27 cellular contexts compared by ENCODE assay signal in the genomic region with DNA sequence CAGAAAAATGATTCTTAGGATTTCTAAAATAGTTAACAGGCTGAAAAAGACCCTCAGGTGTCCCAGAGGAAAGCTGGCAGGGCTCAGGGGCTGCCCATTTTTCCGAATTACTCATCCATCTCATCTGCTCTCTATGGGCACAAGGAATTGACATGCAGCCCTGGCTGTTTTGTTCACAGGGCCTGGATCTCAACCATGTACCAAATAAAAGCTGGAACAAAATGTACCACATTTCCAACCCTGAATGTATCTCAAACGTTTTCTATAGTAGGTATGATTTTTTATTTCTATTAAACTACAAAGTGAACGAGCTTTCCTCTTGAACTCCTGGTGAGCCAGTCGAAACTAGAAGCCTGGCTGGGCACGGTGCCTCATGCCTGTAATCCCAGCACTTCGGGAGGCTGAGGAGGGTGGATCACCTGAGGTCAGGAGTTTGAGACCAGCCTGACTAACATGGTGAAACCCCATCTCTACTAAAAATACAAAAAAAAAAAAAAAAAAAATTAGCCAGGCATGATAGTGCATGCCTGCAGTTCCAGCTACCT. TPM values are rescaled to one million over a fixed set of nuclear protein-coding genes. Genes with fewer than 3 reads are reported as not detected.
A peak's percentile ranks its signal among the peaks of the same experiment; 100 is the strongest.
DNase-seq lines count a peak whose midpoint lies in the region; ATAC-seq and TF ChIP-seq lines count a peak whose summit lies in the region.
"Had no signal": no experiment of that assay in that cellular context is flagged by ENCODE, and none has a peak within 500 bp of the region (broad histone marks: within the 10 kb centered on the region; RNA-seq: fewer than 3 reads in every experiment).

No MANE protein-coding gene starts in this region.

- no peaks in the 10 kb centered on the region for H3K36me3 Mint-ChIP-seq in effector memory CD8-positive, alpha-beta T cell (ENCODE audit: insufficient read depth)
- no peaks in the 10 kb centered on the region for H3K36me3 Mint-ChIP-seq in activated T-cell treated with anti-CD3 and anti-CD28 coated beads, Interleukin-2, amount 50 U/mL, for 4 hours (ENCODE audit: insufficient read depth)
- H3K36me3 Mint-ChIP-seq: CD14-positive monocyte; CD4-positive, alpha-beta memory T cell; CD4-positive, CD25-positive, alpha-beta regulatory T cell; CD8-positive, alpha-beta memory T cell had no signal

- H3K9ac ChIP-seq in rectal smooth muscle tissue (ENCODE audit: low read length): no peak overlapping the region
- H3K9ac ChIP-seq: BLaER1 had no signal

- WGBS in esophagus muscularis mucosa: 42% methylated on average over 6 of the region's 6 CpGs
- WGBS in thyroid gland, 2 donors: 39 to 45% methylated on average over 6 of the region's 6 CpGs

- H3K4me3 ChIP-seq in esophagus muscularis mucosa (no peak overlapping the region), osteoblast (ENCODE audit: insufficient read depth, low read length) (no peak overlapping the region), rectal smooth muscle tissue (ENCODE audit: low read length) (no peak overlapping the region), thyroid gland (replicated peaks in 1 of 3) (no peak overlapping the region), H7 (ENCODE audit: insufficient read depth, low read depth, low read length) (no peak overlapping the region)
- H3K4me3 ChIP-seq: BLaER1, GM12878 had no signal

- H3K4me1 Mint-ChIP-seq in effector memory CD8-positive, alpha-beta T cell (ENCODE audit: low read depth in 2 of 2): no peaks in the 10 kb centered on the region
- no peaks in the 10 kb centered on the region for H3K4me1 Mint-ChIP-seq in activated T-cell treated with anti-CD3 and anti-CD28 coated beads, Interleukin-2, amount 50 U/mL, for 4 hours (ENCODE audit: low read depth)
- H3K4me1 Mint-ChIP-seq: CD14-positive monocyte; CD4-positive, alpha-beta memory T cell; CD4-positive, CD25-positive, alpha-beta regulatory T cell; CD8-positive, alpha-beta memory T cell had no signal

- TF ChIP-seq CTCF in esophagus muscularis mucosa (IDR thresholded peaks at IDR 0.05) (no peak), osteoblast (IDR thresholded peaks at IDR 0.05; ENCODE audit: extremely low read depth, low read depth, low read length) (no peak), thyroid gland (IDR thresholded peaks at IDR 0.05) (no peak)

- no peaks in the 10 kb centered on the region for H4K20me1 ChIP-seq in osteoblast (ENCODE audit: insufficient read depth, low read length)
- H4K20me1 ChIP-seq: BLaER1 had no signal

- ATAC-seq in effector memory CD8-positive, alpha-beta T cell (replicated peaks): no peak
- ATAC-seq in activated T-cell treated with anti-CD3 and anti-CD28 coated beads, Interleukin-2, amount 50 U/mL, for 4 hours: no peak
- ATAC-seq: GM12878 had no signal

- intact Hi-C loops in esophagus muscularis mucosa (cut with DNase I): no loop called here
- intact Hi-C loops in thyroid gland (cut with DNase I): no loop called here

- H3K36me3 ChIP-seq in esophagus muscularis mucosa (no peaks in the 10 kb centered on the region), osteoblast (ENCODE audit: insufficient read depth, low read length) (no peaks in the 10 kb centered on the region), rectal smooth muscle tissue (ENCODE audit: control insufficient read depth, insufficient read depth, low read length) (no peaks in the 10 kb centered on the region), thyroid gland (no peaks in the 10 kb centered on the region), H7 (replicated peaks; ENCODE audit: control insufficient read depth, insufficient read depth, low read length) (no peaks in the 10 kb centered on the region)
- H3K36me3 ChIP-seq: BE2C, BLaER1 had no signal

- no peaks in the 10 kb centered on the region for H3K27me3 ChIP-seq in esophagus muscularis mucosa
- H3K27me3 ChIP-seq in osteoblast (ENCODE audit: insufficient read depth, low read length): peaks cover 24% of the 10 kb centered on the region
- H3K27me3 ChIP-seq in rectal smooth muscle tissue (ENCODE audit: control insufficient read depth, insufficient read depth, low read length): peaks cover 2% of the 10 kb centered on the region
- H3K27me3 ChIP-seq in thyroid gland: no peaks in the 10 kb centered on the region
- no peaks in the 10 kb centered on the region; the same call in 1 of the 2 replicates for H3K27me3 ChIP-seq in H7 (ENCODE audit: control insufficient read depth, insufficient read depth, low read length)
- H3K27me3 ChIP-seq: BE2C, BLaER1 had no signal

- no peak for TF ChIP-seq POLR2A in esophagus muscularis mucosa (IDR thresholded peaks at IDR 0.05; ENCODE audit: low read depth)
- no peak for TF ChIP-seq POLR2A in thyroid gland (IDR thresholded peaks at IDR 0.05)

- H3K4me1 ChIP-seq in esophagus muscularis mucosa (peaks cover 0 to 31% (median 24%) of the 10 kb centered on the region in 4 donors), osteoblast (ENCODE audit: insufficient read depth, low read length) (no peaks in the 10 kb centered on the region), rectal smooth muscle tissue (ENCODE audit: control insufficient read depth, insufficient read depth, low read length) (peaks cover 4% of the 10 kb centered on the region), thyroid gland (no peaks in the 10 kb centered on the region)
- H3K4me1 ChIP-seq: BE2C, BLaER1 had no signal

- no peak overlapping the region for H3K4me2 ChIP-seq in osteoblast (ENCODE audit: insufficient read depth, low read length)
- H3K4me2 ChIP-seq: BLaER1 had no signal

- H3K79me2 ChIP-seq in osteoblast (ENCODE audit: insufficient read depth, low read length): no peaks in the 10 kb centered on the region

- H3K9me3 ChIP-seq in esophagus muscularis mucosa: no peaks in the 10 kb centered on the region
- no peaks in the 10 kb centered on the region for H3K9me3 ChIP-seq in osteoblast (ENCODE audit: low read depth, low read length)
- no peaks in the 10 kb centered on the region for H3K9me3 ChIP-seq in thyroid gland
- H3K9me3 ChIP-seq: BE2C, BLaER1 had no signal

- no peak overlapping the region for H3K27ac Mint-ChIP-seq in effector memory CD8-positive, alpha-beta T cell
- H3K27ac Mint-ChIP-seq: CD14-positive monocyte; CD4-positive, CD25-positive, alpha-beta regulatory T cell; CD8-positive, alpha-beta memory T cell had no signal

- H3K4me3 Mint-ChIP-seq in effector memory CD8-positive, alpha-beta T cell: no peak overlapping the region
- H3K4me3 Mint-ChIP-seq in activated T-cell treated with anti-CD3 and anti-CD28 coated beads, Interleukin-2, amount 50 U/mL, for 4 hours: no peak overlapping the region
- H3K4me3 Mint-ChIP-seq: CD14-positive monocyte; CD4-positive, alpha-beta memory T cell; CD4-positive, CD25-positive, alpha-beta regulatory T cell; CD8-positive, alpha-beta memory T cell had no signal

- H3K27me3 Mint-ChIP-seq in effector memory CD8-positive, alpha-beta T cell: peaks cover 69 to 71% of the 10 kb centered on the region in 2 donors
- peaks cover 45% of the 10 kb centered on the region for H3K27me3 Mint-ChIP-seq in activated T-cell treated with anti-CD3 and anti-CD28 coated beads, Interleukin-2, amount 50 U/mL, for 4 hours (ENCODE audit: low read depth)

- DNase-seq in esophagus muscularis mucosa (ENCODE audit: extremely low spot score) (no peak), osteoblast (ENCODE audit: insufficient read length, low spot score, missing footprints) (peak; percentile 29), thyroid gland (peak; percentile 27 to 38), midbrain (lab: John Stamatoyannopoulos, UW) (no peak), H7 (no peak)
- no peak for DNase-seq in effector memory CD8-positive, alpha-beta T cell
- no peak for DNase-seq in activated T-cell treated with anti-CD3 and anti-CD28 coated beads, Interleukin-2, amount 50 U/mL, for 4 hours
- DNase-seq: 8988T; ACHN; BE2C; C1 segment of cervical spinal cord; CD4-positive, alpha-beta memory T cell; CD4-positive, CD25-positive, alpha-beta regulatory T cell; CD8-positive, alpha-beta memory T cell; COR-L47; DMS 273 treated with DMSO at 0.1 percent for 48 hours; DMS153; DMS53; DMS79; DND-41; EL; GDM1 had no signal

- peak; percentile 50 for TF ChIP-seq EP300 in esophagus muscularis mucosa (IDR thresholded peaks at IDR 0.05)

- H3K9me3 Mint-ChIP-seq in effector memory CD8-positive, alpha-beta T cell: no peaks in the 10 kb centered on the region
- H3K9me3 Mint-ChIP-seq in activated T-cell treated with anti-CD3 and anti-CD28 coated beads, Interleukin-2, amount 50 U/mL, for 4 hours: no peaks in the 10 kb centered on the region
- H3K9me3 Mint-ChIP-seq: CD4-positive, alpha-beta memory T cell had no signal

- H2AFZ ChIP-seq in osteoblast (ENCODE audit: low read length): no peak overlapping the region

- H3K27ac ChIP-seq in esophagus muscularis mucosa (replicated peaks in 1 of 4): peak overlapping the region; percentile 63 to 77 (median 70)
- H3K27ac ChIP-seq in osteoblast (ENCODE audit: low read depth, low read length): no peak overlapping the region
- H3K27ac ChIP-seq in rectal smooth muscle tissue (ENCODE audit: low read depth, low read length): peak overlapping the region; percentile 8
- no peak overlapping the region for H3K27ac ChIP-seq in thyroid gland
- H3K27ac ChIP-seq: BLaER1 had no signal

RNA-seq across cellular contexts. Expression of gene RASD2, which starts 43.8 kb away (rescaled TPM):
- total RNA-seq in esophagus muscularis mucosa: 10 to 100 TPM; 18.4 to 53.6 (median 31.7) TPM
- total RNA-seq in osteoblast: under 0.01 and 0.29 TPM in 2 replicates
- 1 to 10 TPM in 2 of 4 donors, under 1 TPM in 2; 0.13 to 1.6 (median 0.97) TPM for total RNA-seq in thyroid gland
- under 1 TPM; 0.08 to 0.14 (median 0.13) TPM for total RNA-seq in activated T-cell treated with anti-CD3 and anti-CD28 coated beads, Interleukin-2, amount 50 U/mL, for 4 hours
- 0.76 and 1.3 TPM in 2 replicates for total RNA-seq in H7 (2014; rRNA removed; shearing (Covaris generic))
- total RNA-seq: CD4-positive, alpha-beta memory T cell; G401; GM12878 had no signal

Comparison
In these comparisons a context has a peak if more than half of its experiments do, and no peak if none do; other contexts are left out.
1. DNase-seq: peak in osteoblast (single experiment) and thyroid gland (2 of 2); none in esophagus muscularis mucosa (single experiment), effector memory CD8-positive, alpha-beta T cell (0 of 3), activated T-cell treated with anti-CD3 and anti-CD28 coated beads, Interleukin-2, amount 50 U/mL, for 4 hours (single experiment), midbrain (single experiment) and H7 (single experiment).
2. H3K27ac ChIP-seq: peak in esophagus muscularis mucosa (4 of 4) and rectal smooth muscle tissue (single experiment); none in osteoblast (single experiment) and thyroid gland (0 of 3).